ENCODE assay signal across 10 cellular contexts in genomic region chr9:105500108-105500766, GRCh38.
A peak's percentile ranks its signal among the peaks of the same experiment; 100 is the strongest.
DNase-seq lines count a peak whose midpoint lies in the region; ATAC-seq and TF ChIP-seq lines count a peak whose summit lies in the region.
"Had no signal": no experiment of that assay in that cellular context is flagged by ENCODE, and none has a peak within 500 bp of the region (broad histone marks: within the 10 kb centered on the region; RNA-seq: fewer than 3 reads in every experiment).

No MANE protein-coding gene starts in this region.

- H3K27me3 ChIP-seq in KMS-11 (ENCODE audit: insufficient read depth, low read depth) = no peaks in the 10 kb centered on the region

- no peak overlapping the region for H3K27ac ChIP-seq in KMS-11

- H3K4me1 ChIP-seq in KMS-11 (ENCODE audit: low read depth, poor library complexity, severe bottlenecking) = peaks cover 36% of the 10 kb centered on the region

- CTCF ChIA-PET in activated naive CD4-positive, alpha-beta T cell treated with anti-CD3 and anti-CD28 coated beads, Interleukin-2, amount 10 ng/mL, durations not matched to agents 7 days and 5 days (lab: Charles Lee) = no interaction called here

- H3K27me3 Mint-ChIP-seq in memory B cell = no peaks in the 10 kb centered on the region
- no peaks in the 10 kb centered on the region for H3K27me3 Mint-ChIP-seq in activated naive CD4-positive, alpha-beta T cell treated with anti-CD3 and anti-CD28 coated beads, Interleukin-2, amount 10 ng/mL, durations not matched to agents 7 days and 5 days

- no peak for TF ChIP-seq CTCF in KMS-11 (conservative IDR thresholded peaks at IDR 0.05; ENCODE audit: low read depth, low read length)

- H3K27ac Mint-ChIP-seq in memory B cell = peak overlapping the region; percentile 75
- no peak overlapping the region for H3K27ac Mint-ChIP-seq in activated naive CD4-positive, alpha-beta T cell treated with anti-CD3 and anti-CD28 coated beads, Interleukin-2, amount 10 ng/mL, durations not matched to agents 7 days and 5 days

- no peaks in the 10 kb centered on the region for H3K36me3 ChIP-seq in KMS-11 (ENCODE audit: insufficient read depth)

- peak overlapping the region; percentile 67 for H3K4me3 Mint-ChIP-seq in memory B cell
- no peak overlapping the region for H3K4me3 Mint-ChIP-seq in activated naive CD4-positive, alpha-beta T cell treated with anti-CD3 and anti-CD28 coated beads, Interleukin-2, amount 10 ng/mL, durations not matched to agents 7 days and 5 days
- H3K4me3 Mint-ChIP-seq: neural crest cell had no signal

- H3K9me3 Mint-ChIP-seq in memory B cell = peaks cover 1% of the 10 kb centered on the region
- no peaks in the 10 kb centered on the region for H3K9me3 Mint-ChIP-seq in activated naive CD4-positive, alpha-beta T cell treated with anti-CD3 and anti-CD28 coated beads, Interleukin-2, amount 10 ng/mL, durations not matched to agents 7 days and 5 days

- peaks cover 21% of the 10 kb centered on the region for H3K4me1 Mint-ChIP-seq in memory B cell
- H3K4me1 Mint-ChIP-seq in activated naive CD4-positive, alpha-beta T cell treated with anti-CD3 and anti-CD28 coated beads, Interleukin-2, amount 10 ng/mL, durations not matched to agents 7 days and 5 days = no peaks in the 10 kb centered on the region

- H3K79me2 ChIP-seq in KMS-11 (ENCODE audit: insufficient read depth, low read depth) = no peaks in the 10 kb centered on the region

- ATAC-seq in GM18870 (IDR thresholded peaks at IDR 0.05; ENCODE audit: unreplicated experiment) (peak; percentile 88), HG02610 (IDR thresholded peaks at IDR 0.05; ENCODE audit: unreplicated experiment) (peak; percentile 84), memory B cell (ENCODE audit: low read depth) (peak; percentile 96)

- peak overlapping the region; percentile 10; the same call in 1 of the 2 replicates for H3K4me2 ChIP-seq in KMS-11

- H3K9ac ChIP-seq in KMS-11 = no peak overlapping the region

- no peak overlapping the region for H3K4me3 ChIP-seq in KMS-11 (IDR thresholded peaks at IDR 0.05; ENCODE audit: insufficient read depth, low read depth, low read length)

- peaks cover 3% of the 10 kb centered on the region for H3K36me3 Mint-ChIP-seq in memory B cell
- no peaks in the 10 kb centered on the region for H3K36me3 Mint-ChIP-seq in activated naive CD4-positive, alpha-beta T cell treated with anti-CD3 and anti-CD28 coated beads, Interleukin-2, amount 10 ng/mL, durations not matched to agents 7 days and 5 days

- DNase-seq in memory B cell (ENCODE audit: low spot score in 2 of 2) = peak; percentile 1 to 10
- no peak for DNase-seq in activated naive CD4-positive, alpha-beta T cell (lab: John Stamatoyannopoulos, UW)
- DNase-seq in activated naive CD4-positive, alpha-beta T cell treated with anti-CD3 and anti-CD28 coated beads, Interleukin-2, amount 10 ng/mL, durations not matched to agents 7 days and 5 days = no peak
- no peak for DNase-seq in stimulated activated naive CD4-positive, alpha-beta T cell treated with Interleukin-2 at 50 U/mL for 16 hours (lab: John Stamatoyannopoulos, UW)
- DNase-seq in activated CD8-positive, alpha-beta memory T cell treated with anti-CD3 and anti-CD28 coated beads for 24 hours = no peak
- DNase-seq: NCI-H510A had no signal

- no peaks in the 10 kb centered on the region for H4K20me1 ChIP-seq in KMS-11 (ENCODE audit: insufficient read depth)

- H2AFZ ChIP-seq in KMS-11 (ENCODE audit: low read depth) = no peak overlapping the region

Comparison
In these comparisons a context has a peak if more than half of its experiments do, and no peak if none do; other contexts are left out.
1. DNase-seq: peak in memory B cell (2 of 2); none in activated naive CD4-positive, alpha-beta T cell (0 of 4), activated naive CD4-positive, alpha-beta T cell treated with anti-CD3 and anti-CD28 coated beads, Interleukin-2, amount 10 ng/mL, durations not matched to agents 7 days and 5 days (single experiment), stimulated activated naive CD4-positive, alpha-beta T cell treated with Interleukin-2 at 50 U/mL for 16 hours (single experiment) and activated CD8-positive, alpha-beta memory T cell treated with anti-CD3 and anti-CD28 coated beads for 24 hours (single experiment).
2. Peak in every context shown above with its lines, with median percentiles within 50 percentile points of each other: ATAC-seq.